ENCODE assay signal across 8 cellular contexts in the genomic region with DNA sequence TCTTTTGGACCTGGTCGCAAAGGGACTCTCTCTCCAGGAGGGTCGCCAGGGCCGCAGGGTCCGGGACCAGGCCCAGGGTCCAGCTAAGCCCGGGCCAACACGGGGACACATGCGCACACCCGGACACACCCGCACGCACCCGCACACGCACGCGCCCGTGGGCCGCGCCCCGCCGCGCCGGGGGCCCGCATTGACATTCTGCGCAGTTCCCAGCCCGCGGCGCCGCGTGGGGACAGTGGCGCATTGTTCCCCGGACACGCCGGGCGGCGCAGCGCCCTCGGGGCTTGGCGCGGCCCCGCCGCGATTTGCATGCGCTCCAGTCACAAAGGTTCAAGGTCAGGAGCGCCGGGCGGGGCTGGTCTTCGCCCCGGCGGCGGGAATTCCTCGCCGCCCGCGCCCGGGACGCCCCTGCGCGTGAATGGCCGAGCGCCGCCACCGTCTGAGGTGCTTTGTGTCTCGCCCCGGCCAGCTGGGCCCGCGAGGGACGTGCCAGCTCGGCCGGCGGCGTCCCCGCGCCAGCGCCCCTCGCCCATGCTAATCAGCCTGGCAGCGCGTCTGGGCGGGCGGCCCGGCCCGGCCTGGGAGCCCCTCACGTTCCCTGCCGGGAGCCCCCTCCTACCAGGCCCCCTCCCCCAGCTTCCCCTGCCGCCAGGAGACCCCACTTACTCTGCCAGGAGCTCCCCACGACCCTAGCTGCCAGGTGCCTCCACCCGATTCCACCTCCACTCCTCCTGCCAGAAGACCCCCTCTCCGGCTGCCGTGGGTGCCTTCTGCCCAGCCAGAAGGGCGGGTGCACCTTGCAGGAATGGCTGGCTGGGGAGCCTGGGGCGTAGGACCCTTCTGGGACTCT. TPM values are rescaled to one million over a fixed set of nuclear protein-coding genes. Genes with fewer than 3 reads are reported as not detected.
DNase-seq lines count a peak whose midpoint lies in the region; ATAC-seq and TF ChIP-seq lines count a peak whose summit lies in the region.

No MANE protein-coding gene starts in this region.

- ATAC-seq in GM19395 (IDR thresholded peaks at IDR 0.05; ENCODE audit: unreplicated experiment) = no peak
- ATAC-seq in HG03280 (IDR thresholded peaks at IDR 0.05; ENCODE audit: unreplicated experiment) = no peak

- DNase-seq in H7 = peak; percentile 85
- DNase-seq in islet precursor cell = peak; percentile 68
- peak; percentile 80 for DNase-seq in sigmoid colon
- DNase-seq in NK-92 (lab: John Stamatoyannopoulos, UW; ENCODE audit: unreplicated experiment) = no peak
- DNase-seq in KG1 (lab: John Stamatoyannopoulos, UW) = no peak

- no peaks in the 10 kb centered on the region for H3K36me3 ChIP-seq in H7 (replicated peaks; ENCODE audit: control insufficient read depth, insufficient read depth, low read length)
- no peaks in the 10 kb centered on the region for H3K36me3 ChIP-seq in sigmoid colon

- peak overlapping the region in 4 of 5 experiments; percentile 73 to 81 (median 78) for H3K4me3 Mint-ChIP-seq in brain

- no peak for TF ChIP-seq CTCF in brain (conservative IDR thresholded peaks at IDR 0.05)
- peak in 1 of 4 experiments; percentile 28 for TF ChIP-seq CTCF in sigmoid colon (IDR thresholded peaks at IDR 0.05)

- peaks cover 0 to 31% (median 23%) of the 10 kb centered on the region in 4 donors for H3K4me1 ChIP-seq in sigmoid colon

- no peaks in the 10 kb centered on the region for H3K9me3 ChIP-seq in sigmoid colon

- peaks cover 16% of the 10 kb centered on the region for H3K4me1 Mint-ChIP-seq in brain

- H3K4me3 ChIP-seq in H7 (ENCODE audit: insufficient read depth, low read depth, low read length) (peak overlapping the region; percentile 44), sigmoid colon (peak overlapping the region; percentile 28 to 60 (median 52))

- peaks cover 0 to 4% (median 0%) of the 10 kb centered on the region in 5 experiments for H3K9me3 Mint-ChIP-seq in brain

- H3K27me3 ChIP-seq in H7 (ENCODE audit: control insufficient read depth, insufficient read depth, low read length) = peaks cover 32% of the 10 kb centered on the region
- H3K27me3 ChIP-seq in sigmoid colon = no peaks in the 10 kb centered on the region

- intact Hi-C loops in sigmoid colon (cut with DNase I) = no loop called here

- H3K27ac ChIP-seq in sigmoid colon = peak overlapping the region; percentile 73 to 80 (median 75)

- no peak for TF ChIP-seq EP300 in sigmoid colon (IDR thresholded peaks at IDR 0.05)

- TF ChIP-seq POLR2A in sigmoid colon (IDR thresholded peaks at IDR 0.05) = no peak

- H3K27ac Mint-ChIP-seq in brain = peak overlapping the region in 1 of 5 experiments; percentile 73

- no peaks in the 10 kb centered on the region for H3K36me3 Mint-ChIP-seq in brain

- WGBS in sigmoid colon, 2 donors = 8 to 21% methylated on average over 89 of the region's 89 CpGs

- peaks cover 70% of the 10 kb centered on the region for H3K27me3 Mint-ChIP-seq in brain

RNA-seq across cellular contexts. Expression of gene WNT7B, which starts 50.5 kb away (rescaled TPM):
- total RNA-seq in H7 (2014; rRNA removed; shearing (Covaris generic)) = 0.10 TPM in 1 of 2 replicates, not detected in the other
- 15.9 TPM for polyA plus RNA-seq in brain (ENCODE audit: insufficient read depth, low read depth, low replicate concordance)
- not detected for total RNA-seq in sigmoid colon
- not detected for polyA plus RNA-seq in sigmoid colon

Comparison
In these comparisons a context has a peak if more than half of its experiments do, and no peak if none do; other contexts are left out.
1. DNase-seq: peak in H7 (single experiment), islet precursor cell (single experiment) and sigmoid colon (single experiment); none in NK-92 (single experiment) and KG1 (single experiment).